Comparison of ENCODE assay signal across 24 cellular contexts in genomic region chr1:27548858-27549719, GRCh38. TPM values are rescaled to one million over a fixed set of nuclear protein-coding genes. Genes with fewer than 3 reads are reported as not detected.
A peak's percentile ranks its signal among the peaks of the same experiment; 100 is the strongest.
DNase-seq lines count a peak whose midpoint lies in the region; ATAC-seq and TF ChIP-seq lines count a peak whose summit lies in the region.
"Had no signal": no experiment of that assay in that cellular context is flagged by ENCODE, and none has a peak within 500 bp of the region (broad histone marks: within the 10 kb centered on the region; RNA-seq: fewer than 3 reads in every experiment).

No MANE protein-coding gene starts in this region.

- no peak overlapping the region for H3K4me3 Mint-ChIP-seq in stimulated activated memory B cell treated with anti-CD40 and anti-IgM and Interleukin-4, amounts not matched to agents 10 μg/mL and 1 μg/mL and 100 μg/mL, for 72 hours
- no peak overlapping the region for H3K4me3 Mint-ChIP-seq in GM23338
- H3K4me3 Mint-ChIP-seq: activated CD4-positive, alpha-beta T cell treated with anti-CD3 and anti-CD28 coated beads, Interleukin-2, amount 10 ng/mL, durations not matched to agents 7 days and 5 days; activated T-cell treated with anti-CD3 and anti-CD28 coated beads, Interleukin-2, amount 50 U/mL, for 24 hours; CD4-positive, CD25-positive, alpha-beta regulatory T cell; dendritic cell treated with granulocyte-macrophage colony-stimulating factor and Interleukin-4, amounts not matched to agents 40 ng/mL and 50 ng/mL, for 4 days; stimulated activated effector memory CD8-positive, alpha-beta T cell treated with anti-CD3 and anti-CD28 coated beads, Interleukin-12 subunit alpha, Interleukin-12 subunit beta, amount 100 ng/mL, for 72 hours had no signal

- no peaks in the 10 kb centered on the region for H3K4me1 Mint-ChIP-seq in stimulated activated memory B cell treated with anti-CD40 and anti-IgM and Interleukin-4, amounts not matched to agents 10 μg/mL and 1 μg/mL and 100 μg/mL, for 72 hours
- H3K4me1 Mint-ChIP-seq in GM23338, result peaks cover 13% of the 10 kb centered on the region

- no peaks in the 10 kb centered on the region for H3K27me3 ChIP-seq in cardiac muscle cell
- no peaks in the 10 kb centered on the region for H3K27me3 ChIP-seq in heart right ventricle
- no peaks in the 10 kb centered on the region for H3K27me3 ChIP-seq in adrenal gland
- H3K27me3 ChIP-seq in liver (ENCODE audit: control insufficient read depth in 4 of 4, insufficient read depth in 4 of 4, low read length in 3 of 4), result no peaks in the 10 kb centered on the region
- no peaks in the 10 kb centered on the region for H3K27me3 ChIP-seq in GM23338 (ENCODE audit: insufficient read depth)
- H3K27me3 ChIP-seq: hepatocyte, SJSA1, upper lobe of right lung had no signal

- WGBS in heart right ventricle, 2 donors, result 91 to 92% methylated on average over 44 to 45 of the region's 45 CpGs
- WGBS in adrenal gland, 4 donors, result 77 to 87% (median 83%) methylated on average over 19 to 45 of the region's 45 CpGs
- WGBS in liver, result 80% methylated on average over 45 of the region's 45 CpGs

- DNase-seq in cardiac muscle cell (ENCODE audit: low read depth in 1 of 2, low spot score in 1 of 2), result no peak
- DNase-seq in heart right ventricle, result no peak
- peak in 1 of 7 donors; percentile 30 for DNase-seq in adrenal gland
- no peak for DNase-seq in GM23338 (ENCODE audit: low spot score)
- DNase-seq in activated CD4-positive, CD25-positive, alpha-beta regulatory T cell treated with anti-CD3 and anti-CD28 coated beads, Interleukin-2, amount 50 U/mL, for 72 hours, result no peak
- DNase-seq: activated CD4-positive, alpha-beta T cell treated with anti-CD3 and anti-CD28 coated beads, Interleukin-2, amount 10 ng/mL, durations not matched to agents 7 days and 5 days; activated gamma-delta T cell; activated T-cell treated with anti-CD3 and anti-CD28 coated beads, Interleukin-2, amount 50 U/mL, for 24 hours; CD4-positive, CD25-positive, alpha-beta regulatory T cell; left colon; NCI-H1048; NCI-H2107; NCI-H748 treated with DMSO at 0.1 percent for 48 hours; stimulated activated CD4-positive, alpha-beta T cell treated with anti-CD3 and anti-CD28 coated beads, Interleukin-4, amount 100 ng/mL, for 4 hours; upper lobe of right lung had no signal

- no peak for TF ChIP-seq POLR2A in adrenal gland (IDR thresholded peaks at IDR 0.05)

- H3K4me2 ChIP-seq in GM23338, result no peak overlapping the region
- H3K4me2 ChIP-seq: hepatocyte had no signal

- H3K9ac ChIP-seq in liver (ENCODE audit: low read depth in 1 of 2, low read length in 2 of 2), result no peak overlapping the region

- TF ChIP-seq RAD21 in liver (IDR thresholded peaks at IDR 0.05), result no peak

- intact Hi-C loops in heart right ventricle (cut with DNase I) (no loop called here), adrenal gland (cut with DNase I) (no loop called here)

- no peaks in the 10 kb centered on the region for H3K9me2 ChIP-seq in GM23338 (ENCODE audit: insufficient read depth)

- no peak for ATAC-seq in heart right ventricle
- peak; percentile 26 for ATAC-seq in stimulated activated memory B cell treated with anti-CD40 and anti-IgM and Interleukin-4, amounts not matched to agents 10 μg/mL and 1 μg/mL and 100 μg/mL, for 72 hours
- ATAC-seq in GM23338, result no peak
- no peak for ATAC-seq in GM19328 (IDR thresholded peaks at IDR 0.05; ENCODE audit: unreplicated experiment)
- ATAC-seq: left colon; Panc1; stimulated activated effector memory CD8-positive, alpha-beta T cell treated with anti-CD3 and anti-CD28 coated beads, Interleukin-12 subunit alpha, Interleukin-12 subunit beta, amount 100 ng/mL, for 72 hours; upper lobe of right lung had no signal

- H3K36me3 Mint-ChIP-seq in stimulated activated memory B cell treated with anti-CD40 and anti-IgM and Interleukin-4, amounts not matched to agents 10 μg/mL and 1 μg/mL and 100 μg/mL, for 72 hours, result peaks cover 23% of the 10 kb centered on the region
- peaks cover 21% of the 10 kb centered on the region; the same call in 2 of the 3 replicates for H3K36me3 Mint-ChIP-seq in GM23338 (ENCODE audit: low read depth)

- no peak overlapping the region for H2AFZ ChIP-seq in GM23338
- H2AFZ ChIP-seq: hepatocyte had no signal

- no peaks in the 10 kb centered on the region for H3K79me2 ChIP-seq in GM23338 (replicated peaks; ENCODE audit: insufficient read depth)

- H3K27ac ChIP-seq in cardiac muscle cell (peak overlapping the region; percentile 43), heart right ventricle (peak overlapping the region in 2 of 10 donors; percentile 26 to 29), adrenal gland (peak overlapping the region in 3 of 5 donors; percentile 37 to 98 (median 97)), liver (ENCODE audit: low read depth in 1 of 2, low read length in 2 of 2) (peak overlapping the region in 1 of 2 donors; percentile 54), GM23338 (ENCODE audit: low read depth) (no peak overlapping the region)
- H3K27ac ChIP-seq: hepatocyte, SJSA1, upper lobe of right lung had no signal

- TF ChIP-seq CTCF in cardiac muscle cell (IDR thresholded peaks at IDR 0.05; ENCODE audit: low read depth, low read length) (no peak), heart right ventricle (IDR thresholded peaks at IDR 0.05) (no peak), adrenal gland (IDR thresholded peaks at IDR 0.05) (no peak), liver (IDR thresholded peaks at IDR 0.05; ENCODE audit: low read depth, low read length, missing input control) (no peak), GM23338 (conservative IDR thresholded peaks at IDR 0.05; ENCODE audit: low read depth in 2 of 2) (no peak)

- H3K27me3 Mint-ChIP-seq in stimulated activated memory B cell treated with anti-CD40 and anti-IgM and Interleukin-4, amounts not matched to agents 10 μg/mL and 1 μg/mL and 100 μg/mL, for 72 hours, result no peaks in the 10 kb centered on the region
- H3K27me3 Mint-ChIP-seq in GM23338 (ENCODE audit: insufficient read depth, low read depth, poor library complexity), result peaks cover 10% of the 10 kb centered on the region
- H3K27me3 Mint-ChIP-seq: activated CD4-positive, alpha-beta T cell treated with anti-CD3 and anti-CD28 coated beads, Interleukin-2, amount 10 ng/mL, durations not matched to agents 7 days and 5 days; activated T-cell treated with anti-CD3 and anti-CD28 coated beads, Interleukin-2, amount 50 U/mL, for 24 hours; CD4-positive, CD25-positive, alpha-beta regulatory T cell; dendritic cell treated with granulocyte-macrophage colony-stimulating factor and Interleukin-4, amounts not matched to agents 40 ng/mL and 50 ng/mL, for 4 days; progenitor cell of endocrine pancreas had no signal

- H3F3A ChIP-seq in GM23338 (replicated peaks; ENCODE audit: low read depth), result peaks cover 6% of the 10 kb centered on the region; the same call in 1 of the 2 replicates

- H3K4me3 ChIP-seq in cardiac muscle cell, result no peak overlapping the region
- H3K4me3 ChIP-seq in heart right ventricle, result no peak overlapping the region
- no peak overlapping the region for H3K4me3 ChIP-seq in adrenal gland
- H3K4me3 ChIP-seq in liver (ENCODE audit: low read depth in 1 of 3, low read length in 3 of 3), result no peak overlapping the region
- no peak overlapping the region for H3K4me3 ChIP-seq in GM23338
- H3K4me3 ChIP-seq: hepatocyte, SJSA1, upper lobe of right lung had no signal

- H3K4me1 ChIP-seq in cardiac muscle cell (ENCODE audit: low read depth), result no peaks in the 10 kb centered on the region
- peaks cover 16 to 46% (median 34%) of the 10 kb centered on the region in 9 donors for H3K4me1 ChIP-seq in heart right ventricle
- peaks cover 36 to 42% of the 10 kb centered on the region in 2 donors for H3K4me1 ChIP-seq in adrenal gland (replicated peaks in 1 of 2)
- peaks cover 0 to 10% (median 5%) of the 10 kb centered on the region in 4 donors for H3K4me1 ChIP-seq in liver (ENCODE audit: control insufficient read depth in 4 of 4, insufficient read depth in 4 of 4, low read length in 3 of 4)
- H3K4me1 ChIP-seq in GM23338 (ENCODE audit: insufficient read depth), result no peaks in the 10 kb centered on the region

- no peaks in the 10 kb centered on the region; the same call in 1 of the 2 replicates for H4K20me1 ChIP-seq in GM23338 (replicated peaks; ENCODE audit: insufficient read depth)

- no peak overlapping the region for H3K27ac Mint-ChIP-seq in stimulated activated memory B cell treated with anti-CD40 and anti-IgM and Interleukin-4, amounts not matched to agents 10 μg/mL and 1 μg/mL and 100 μg/mL, for 72 hours
- H3K27ac Mint-ChIP-seq in GM23338, result no peak overlapping the region
- H3K27ac Mint-ChIP-seq: activated CD4-positive, alpha-beta T cell treated with anti-CD3 and anti-CD28 coated beads, Interleukin-2, amount 10 ng/mL, durations not matched to agents 7 days and 5 days; activated T-cell treated with anti-CD3 and anti-CD28 coated beads, Interleukin-2, amount 50 U/mL, for 24 hours; CD4-positive, CD25-positive, alpha-beta regulatory T cell; dendritic cell treated with granulocyte-macrophage colony-stimulating factor and Interleukin-4, amounts not matched to agents 40 ng/mL and 50 ng/mL, for 4 days; stimulated activated effector memory CD8-positive, alpha-beta T cell treated with anti-CD3 and anti-CD28 coated beads, Interleukin-12 subunit alpha, Interleukin-12 subunit beta, amount 100 ng/mL, for 72 hours had no signal

- H3K9me3 ChIP-seq in cardiac muscle cell (ENCODE audit: low read depth) (no peaks in the 10 kb centered on the region), heart right ventricle (no peaks in the 10 kb centered on the region), adrenal gland (replicated peaks in 1 of 3) (no peaks in the 10 kb centered on the region), liver (ENCODE audit: control insufficient read depth in 4 of 4, low read length in 3 of 4) (no peaks in the 10 kb centered on the region)
- H3K9me3 ChIP-seq: SJSA1, upper lobe of right lung had no signal

- H3K36me3 ChIP-seq in cardiac muscle cell (peaks cover 34% of the 10 kb centered on the region), heart right ventricle (peaks cover 0 to 86% (median 52%) of the 10 kb centered on the region in 9 donors), adrenal gland (replicated peaks in 1 of 2) (peaks cover 0 to 61% of the 10 kb centered on the region in 2 donors), liver (ENCODE audit: control insufficient read depth in 4 of 4, insufficient read depth in 3 of 4, low read depth in 1 of 4, low read length in 3 of 4) (peaks cover 2 to 19% (median 10%) of the 10 kb centered on the region in 4 donors), GM23338 (ENCODE audit: insufficient read depth) (no peaks in the 10 kb centered on the region)

- H3K9me3 Mint-ChIP-seq in stimulated activated memory B cell treated with anti-CD40 and anti-IgM and Interleukin-4, amounts not matched to agents 10 μg/mL and 1 μg/mL and 100 μg/mL, for 72 hours, result no peaks in the 10 kb centered on the region
- no peaks in the 10 kb centered on the region for H3K9me3 Mint-ChIP-seq in GM23338
- H3K9me3 Mint-ChIP-seq: activated CD4-positive, alpha-beta T cell treated with anti-CD3 and anti-CD28 coated beads, Interleukin-2, amount 10 ng/mL, durations not matched to agents 7 days and 5 days; activated T-cell treated with anti-CD3 and anti-CD28 coated beads, Interleukin-2, amount 50 U/mL, for 24 hours; CD4-positive, CD25-positive, alpha-beta regulatory T cell; dendritic cell treated with granulocyte-macrophage colony-stimulating factor and Interleukin-4, amounts not matched to agents 40 ng/mL and 50 ng/mL, for 4 days; stimulated activated effector memory CD8-positive, alpha-beta T cell treated with anti-CD3 and anti-CD28 coated beads, Interleukin-12 subunit alpha, Interleukin-12 subunit beta, amount 100 ng/mL, for 72 hours had no signal

RNA-seq across cellular contexts. Expression of gene AHDC1, which starts 54.9 kb away (rescaled TPM):
- total RNA-seq in cardiac muscle cell (31.0 and 58.1 TPM in 2 replicates), heart right ventricle (10 to 100 TPM; 32.2 to 53.1 (median 42.9) TPM), adrenal gland (100 to 1,000 TPM in 1 of 8 donors, 10 to 100 TPM in 7; 43.9 to 111 (median 71.8) TPM), liver (1 to 10 TPM; 4.7 to 6.3 TPM)
- polyA plus RNA-seq in cardiac muscle cell (16.3 and 21.1 TPM in 2 replicates), heart right ventricle (10 to 100 TPM; 17.0 to 33.7 TPM), adrenal gland (10 to 100 TPM; 10.4 to 98.5 (median 27.0) TPM), liver (1 to 10 TPM; 2.4 to 6.5 TPM), GM23338 (2016; fragmentation: Nextera tagmentation; extraction: Ambion mirVana) (6.8 and 8.3 TPM in 2 replicates)
- 19.1 and 22.2 TPM in 2 replicates for total RNA-seq in GM23338 (2014; rRNA removed; shearing (Covaris generic))

RNA-seq across cellular contexts. Expression of gene WASF2, which starts 59.1 kb away (rescaled TPM):
- total RNA-seq in cardiac muscle cell (18.8 and 32.7 TPM in 2 replicates), heart right ventricle (10 to 100 TPM; 41.2 to 75.4 (median 52.0) TPM), adrenal gland (100 to 1,000 TPM in 4 of 8 donors, 10 to 100 TPM in 4; 47.3 to 159 (median 93.4) TPM), liver (10 to 100 TPM; 15.1 to 37.7 TPM)
- polyA plus RNA-seq in cardiac muscle cell (53.4 and 69.2 TPM in 2 replicates), heart right ventricle (10 to 100 TPM; 19.6 to 24.8 TPM), adrenal gland (10 to 100 TPM; 18.9 to 94.6 (median 29.0) TPM), liver (10 to 100 TPM; 11.6 to 22.4 TPM), GM23338 (2016; fragmentation: Nextera tagmentation; extraction: Ambion mirVana) (89.5 and 95.6 TPM in 2 replicates)
- total RNA-seq in GM23338 (2014; rRNA removed; shearing (Covaris generic)), result 37.2 and 40.9 TPM in 2 replicates
